9 cellular contexts compared by ENCODE assay signal in the genomic region with DNA sequence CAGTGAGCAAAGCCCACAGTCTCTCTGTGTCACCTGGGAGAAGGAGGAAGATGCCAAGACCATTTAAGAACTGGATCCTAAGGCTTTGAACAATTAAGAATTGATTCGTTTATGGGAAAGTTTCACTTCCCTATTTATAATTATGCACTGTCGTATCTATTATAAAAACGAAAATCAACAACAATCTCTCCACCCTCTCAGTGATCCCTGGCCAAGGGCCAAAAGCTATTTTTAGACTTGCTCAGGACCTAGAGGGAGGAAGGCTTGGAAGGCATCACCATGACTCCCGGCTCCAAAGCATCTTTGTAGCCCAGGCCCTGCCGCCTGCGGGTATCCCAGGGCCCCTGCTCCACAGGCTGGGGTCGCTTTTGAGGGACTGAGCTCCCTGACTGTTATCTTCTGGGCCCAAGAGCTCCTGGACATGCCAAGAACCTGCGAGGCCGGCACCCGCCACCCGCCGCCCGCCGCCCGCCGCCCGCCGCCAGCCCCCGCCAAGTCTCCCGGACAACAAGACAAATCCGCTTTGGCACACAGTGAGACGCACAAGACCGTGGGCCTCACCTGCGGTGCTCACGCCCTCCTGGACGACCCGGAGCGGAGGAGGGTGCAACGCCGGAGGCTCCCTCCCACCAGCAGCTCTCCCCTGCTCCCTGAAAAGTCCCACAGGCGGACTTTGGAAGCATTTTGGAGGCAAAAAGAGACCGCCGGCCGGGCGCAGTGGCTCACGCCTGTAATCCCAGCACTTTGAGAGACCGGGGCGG. TPM values are rescaled to one million over a fixed set of nuclear protein-coding genes. Genes with fewer than 3 reads are reported as not detected.
DNase-seq lines count a peak whose midpoint lies in the region; ATAC-seq and TF ChIP-seq lines count a peak whose summit lies in the region.
"Had no signal": no experiment of that assay in that cellular context is flagged by ENCODE, and none has a peak within 500 bp of the region (broad histone marks: within the 10 kb centered on the region; RNA-seq: fewer than 3 reads in every experiment).

No MANE protein-coding gene starts in this region.

- H2AK9ac ChIP-seq in IMR-90 (replicated peaks; ENCODE audit: low read depth, low read length, poor library complexity), result peak overlapping the region; percentile 71

- DNase-seq in CD14-positive monocyte (ENCODE audit: low spot score) (no peak), IMR-90 (peak; percentile 30), glutamatergic neuron (no peak), pons (ENCODE audit: low spot score) (peak; percentile 17)
- no peak for DNase-seq in activated CD8-positive, alpha-beta memory T cell treated with anti-CD3 and anti-CD28 coated beads, Interleukin-2, amount 50 U/mL, for 4 hours

- ATAC-seq in IMR-90 (ENCODE audit: low read depth), result no peak
- no peak for ATAC-seq in GM19328 (IDR thresholded peaks at IDR 0.05; ENCODE audit: unreplicated experiment)
- ATAC-seq in HG02623 (IDR thresholded peaks at IDR 0.05; ENCODE audit: unreplicated experiment), result no peak

- no peak overlapping the region for H3K56ac ChIP-seq in IMR-90 (ENCODE audit: extremely low read depth, insufficient read depth, low read length)

- POLR2A ChIA-PET in IMR-90 (lab: Charles Lee; ENCODE audit: unreplicated experiment), result no interaction called here

- no peak overlapping the region for H4K5ac ChIP-seq in IMR-90 (ENCODE audit: low read depth, low read length)

- TF ChIP-seq POLR2A in IMR-90 (IDR thresholded peaks at IDR 0.05; ENCODE audit: low read depth, low read length), result no peak

- H3K9me3 ChIP-seq in IMR-90 (ENCODE audit: control insufficient read depth, insufficient read depth, low read length), result no peaks in the 10 kb centered on the region

- H3K4me2 ChIP-seq in IMR-90 (ENCODE audit: low read depth, low read length), result peak overlapping the region; percentile 89

- intact Hi-C loops in CD14-positive monocyte (cut with micrococcal nuclease) (no loop called here), IMR-90 (cut with micrococcal nuclease) (no loop called here)

- TF ChIP-seq RAD21 in IMR-90 (IDR thresholded peaks at IDR 0.05; ENCODE audit: low read length), result no peak

- H3K4ac ChIP-seq in IMR-90 (ENCODE audit: low read depth, low read length), result no peak overlapping the region

- 0 out of 2 replicates have a peak overlapping the region, but pooled peaks have one; percentile 33 for H3K9ac ChIP-seq in IMR-90 (ENCODE audit: low read depth, low read length)

- dilution Hi-C loops in IMR-90 (cut with HindIII; ENCODE audit: low sequenced_read_pairs, unreplicated experiment), result no loop called here

- H3K18ac ChIP-seq in IMR-90 (ENCODE audit: low read depth, low read length), result no peak overlapping the region

- H2BK20ac ChIP-seq in IMR-90 (ENCODE audit: low read depth, low read length), result no peak overlapping the region

- H4K8ac ChIP-seq in IMR-90 (ENCODE audit: low read depth in 2 of 2, low read length in 2 of 2), result no peak overlapping the region

- H2BK15ac ChIP-seq in IMR-90 (ENCODE audit: low read depth, low read length), result no peak overlapping the region; the same call in 2 of the 3 replicates

- H4K20me1 ChIP-seq in IMR-90 (ENCODE audit: insufficient read depth, low read length), result peaks cover 4% of the 10 kb centered on the region; the same call in 1 of the 2 replicates

- TF ChIP-seq CTCF in CD14-positive monocyte (IDR thresholded peaks at IDR 0.05) (no peak), IMR-90 (conservative IDR thresholded peaks at IDR 0.05; ENCODE audit: low read depth, low read length) (no peak), WI38 (IDR thresholded peaks at IDR 0.05; ENCODE audit: low read depth, low read length) (no peak), glutamatergic neuron (IDR thresholded peaks at IDR 0.05; ENCODE audit: partially characterized antibody, unreplicated experiment) (no peak)

- no peak overlapping the region for H4K91ac ChIP-seq in IMR-90 (ENCODE audit: insufficient read depth, low read depth, low read length)

- H3K4me3 ChIP-seq in IMR-90 (ENCODE audit: insufficient read depth, low read depth, low read length), result peak overlapping the region; percentile 48
- H3K4me3 ChIP-seq in WI38 (ENCODE audit: low read depth, low read length), result peak overlapping the region; percentile 67

- BruUV-seq in IMR-90 (replicated peaks; lab: Mats Ljungman, UMichigan), result no TSS peak

- H3K79me1 ChIP-seq in IMR-90 (ENCODE audit: low read depth in 1 of 2, low read length in 2 of 2), result peaks cover 0 to 6% of the 10 kb centered on the region in 2 experiments; a peak in 1 of 4 replicates

- peak overlapping the region; percentile 66; the same call in 1 of the 2 replicates for H3K23ac ChIP-seq in IMR-90 (ENCODE audit: low read depth, low read length)

- H2AK5ac ChIP-seq in IMR-90 (ENCODE audit: low read depth, low read length), result no peak overlapping the region

- H3K27me3 Mint-ChIP-seq in CD14-positive monocyte (ENCODE audit: low read depth in 3 of 3), result peaks cover 37 to 67% (median 64%) of the 10 kb centered on the region in 3 donors
- H3K27me3 Mint-ChIP-seq in glutamatergic neuron (ENCODE audit: unreplicated experiment), result peaks cover 8% of the 10 kb centered on the region

- H3K9me3 Mint-ChIP-seq in CD14-positive monocyte (peaks cover 0 to 11% (median 6%) of the 10 kb centered on the region in 7 donors), glutamatergic neuron (ENCODE audit: unreplicated experiment) (peaks cover 3% of the 10 kb centered on the region)

- no peaks in the 10 kb centered on the region for H3K36me3 Mint-ChIP-seq in CD14-positive monocyte
- no peaks in the 10 kb centered on the region for H3K36me3 Mint-ChIP-seq in glutamatergic neuron (ENCODE audit: unreplicated experiment)

- H3K14ac ChIP-seq in IMR-90 (replicated peaks; ENCODE audit: low read depth, low read length), result no peak overlapping the region

- peak overlapping the region; percentile 62 to 83 for H3K4me3 Mint-ChIP-seq in CD14-positive monocyte
- peak overlapping the region; percentile 63 for H3K4me3 Mint-ChIP-seq in glutamatergic neuron (ENCODE audit: unreplicated experiment)

- no peak overlapping the region for H3K27ac ChIP-seq in IMR-90 (ENCODE audit: insufficient read depth, low read length)
- H3K27ac ChIP-seq: HL-60 had no signal

- peaks cover 4% of the 10 kb centered on the region for H3K4me1 Mint-ChIP-seq in CD14-positive monocyte
- no peaks in the 10 kb centered on the region for H3K4me1 Mint-ChIP-seq in glutamatergic neuron (ENCODE audit: low read depth, unreplicated experiment)

- H2AFZ ChIP-seq in IMR-90 (replicated peaks; ENCODE audit: low read length, poor library complexity), result peak overlapping the region; percentile 83

- H2BK120ac ChIP-seq in IMR-90 (ENCODE audit: low read depth, low read length), result no peak overlapping the region

- H3K36me3 ChIP-seq in IMR-90 (ENCODE audit: control insufficient read depth, insufficient read depth, low read length), result no peaks in the 10 kb centered on the region

- no peaks in the 10 kb centered on the region for H3K9me1 ChIP-seq in IMR-90 (ENCODE audit: insufficient read depth, low read length)

- no peak overlapping the region for H2BK5ac ChIP-seq in IMR-90 (ENCODE audit: low read depth, low read length, poor library complexity, severe bottlenecking)

- CTCF ChIA-PET in IMR-90 (lab: Yijun Ruan, JAX), result no interaction called here

- 7% methylated on average over 13 of the region's 38 CpGs; no CpG with 5 or more reads in 1 of the 2 experiments for WGBS in IMR-90 (ENCODE audit: extremely low coverage in 2 of 2, insufficient read length in 1 of 2), 2 experiments

- no peak overlapping the region for H3K27ac Mint-ChIP-seq in CD14-positive monocyte
- no peak overlapping the region for H3K27ac Mint-ChIP-seq in glutamatergic neuron (ENCODE audit: unreplicated experiment)

- in situ Hi-C loops in IMR-90 (cut with MboI; ENCODE audit: low sequenced_read_pairs), result no loop called here

- no peaks in the 10 kb centered on the region for H3K4me1 ChIP-seq in IMR-90 (ENCODE audit: control insufficient read depth, insufficient read depth, low read length)

- H3K27me3 ChIP-seq in IMR-90 (ENCODE audit: control insufficient read depth, insufficient read depth, low read length), result peaks cover 5% of the 10 kb centered on the region; the same call in 1 of the 2 replicates

TF ChIP-seq in IMR-90, 13 proteins besides CTCF, POLR2A, EP300 and RAD21 (continues in another document):
- TF ChIP-seq RCOR1 (IDR thresholded peaks at IDR 0.05; ENCODE audit: insufficient replicate concordance, low read length) (no peak), BHLHE40 (IDR thresholded peaks at IDR 0.05; ENCODE audit: low read depth, low read length) (no peak), SMC3 (IDR thresholded peaks at IDR 0.05; ENCODE audit: low read depth, low read length) (no peak), USF2 (IDR thresholded peaks at IDR 0.05; ENCODE audit: low read depth, low read length) (no peak), MAZ (IDR thresholded peaks at IDR 0.05; ENCODE audit: borderline replicate concordance, low read depth, low read length) (no peak), MAFK (IDR thresholded peaks at IDR 0.05; ENCODE audit: low read depth, low read length) (no peak), FOS (IDR thresholded peaks at IDR 0.05; ENCODE audit: low read depth, low read length) (no peak), CHD1 (IDR thresholded peaks at IDR 0.05; ENCODE audit: low read depth, low read length) (no peak)

RNA-seq across cellular contexts. Expression of gene RHPN2, which starts 1.2 kb away (rescaled TPM):
- polyA plus RNA-seq in CD14-positive monocyte (under 1 TPM; 0.16 to 0.51 TPM), IMR-90 (2012; rRNA removed) (3.1 and 4.0 TPM in 2 replicates)
- total RNA-seq in IMR-90 (2012; rRNA removed) (2.2 and 2.3 TPM in 2 replicates), glutamatergic neuron (ENCODE audit: unreplicated experiment) (1.8 TPM)
- polyA plus RNA-seq in IMR-90 (2012; cell fraction: cytosol; rRNA removed), result 2.3 and 2.6 TPM in 2 replicates
- 2.0 and 5.9 TPM in 2 replicates for polyA plus RNA-seq in IMR-90 (2012; cell fraction: nucleus; rRNA removed; ENCODE audit: low replicate concordance)

RNA-seq across cellular contexts. Expression of gene GPATCH1, which starts 17.4 kb away (rescaled TPM):
- 1 to 10 TPM; 1.4 to 4.0 TPM for polyA plus RNA-seq in CD14-positive monocyte
- 7.5 and 8.3 TPM in 2 replicates for total RNA-seq in IMR-90 (2012; rRNA removed)
- polyA plus RNA-seq in IMR-90 (2012; rRNA removed), result 5.1 and 6.6 TPM in 2 replicates
- polyA plus RNA-seq in IMR-90 (2012; cell fraction: cytosol; rRNA removed), result 1.8 and 2.0 TPM in 2 replicates
- polyA plus RNA-seq in IMR-90 (2012; cell fraction: nucleus; rRNA removed; ENCODE audit: low replicate concordance), result 5.0 and 12.0 TPM in 2 replicates
- total RNA-seq in glutamatergic neuron (ENCODE audit: unreplicated experiment), result 8.8 TPM

Comparison
In these comparisons a context has a peak if more than half of its experiments do, and no peak if none do; other contexts are left out.
1. DNase-seq: peak in IMR-90 (single experiment) and pons (single experiment); none in CD14-positive monocyte (single experiment), glutamatergic neuron (single experiment) and activated CD8-positive, alpha-beta memory T cell treated with anti-CD3 and anti-CD28 coated beads, Interleukin-2, amount 50 U/mL, for 4 hours (single experiment).